In the genomic region with DNA sequence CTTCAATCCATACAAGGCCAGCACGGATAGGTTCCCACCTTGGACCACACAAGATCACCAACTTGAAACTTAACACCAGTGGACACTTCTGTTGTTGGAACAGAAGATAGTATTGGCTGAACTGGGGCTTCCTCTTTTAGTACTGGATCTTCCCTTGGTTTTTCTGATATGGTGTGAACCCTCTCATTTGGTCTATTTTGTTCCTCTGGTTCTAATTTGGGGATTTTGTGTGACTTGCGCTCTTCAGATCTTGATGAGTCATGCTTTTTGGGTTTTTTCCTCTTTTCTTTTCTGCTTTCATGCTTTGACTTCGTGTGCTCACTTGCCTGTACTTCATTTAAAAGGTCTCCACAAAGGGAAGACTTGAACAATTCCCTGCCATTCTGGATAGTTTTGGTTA, we compare ENCODE assay signal across 10 cellular contexts. TPM values are rescaled to one million over a fixed set of nuclear protein-coding genes. Genes with fewer than 3 reads are reported as not detected.
DNase-seq lines count a peak whose midpoint lies in the region; ATAC-seq, FAIRE-seq and TF ChIP-seq lines count a peak whose summit lies in the region.
"Had no signal": no experiment of that assay in that cellular context is flagged by ENCODE, and none has a peak within 500 bp of the region (broad histone marks: within the 10 kb centered on the region; RNA-seq: fewer than 3 reads in every experiment).

No MANE protein-coding gene starts in this region.

- TF ChIP-seq CTCF in Calu3 (IDR thresholded peaks at IDR 0.05; ENCODE audit: unreplicated experiment): no peak
- no peak for TF ChIP-seq CTCF in NB4 (IDR thresholded peaks at IDR 0.05; ENCODE audit: low read depth, low read length)
- TF ChIP-seq CTCF in GM12878 (IDR thresholded peaks at IDR 0.05 in 2 of 3, conservative IDR thresholded peaks at IDR 0.05 in 1 of 3; ENCODE audit: control insufficient read depth in 2 of 3, extremely low read depth in 1 of 3, insufficient read depth in 1 of 3, low read depth in 3 of 3, low read length in 3 of 3): no peak

- SMC1A ChIA-PET in GM12878 (lab: Charles Lee; ENCODE audit: uncharacterized antibody, unreplicated experiment): no interaction called here

- H3K4me3 ChIP-seq in NB4 (ENCODE audit: low read depth, low read length): no peak overlapping the region
- H3K4me3 ChIP-seq in GM12878: no peak overlapping the region

- FAIRE-seq in GM12878 (lab: Jason Lieb, UNC): peak; percentile 75

- H3K79me2 ChIP-seq in GM12878 (ENCODE audit: control insufficient read depth, insufficient read depth, low read length): no peaks in the 10 kb centered on the region

- intact Hi-C loops in Calu3 (cut with micrococcal nuclease; ENCODE audit: unreplicated experiment): no loop called here
- intact Hi-C loops in GM12878 (cut with micrococcal nuclease; ENCODE audit: unreplicated experiment): no loop called here

- H3K9ac ChIP-seq in GM12878 (ENCODE audit: control insufficient read depth, insufficient read depth, low read length): no peak overlapping the region

- 33% methylated on average over 3 of the region's 3 CpGs for WGBS in GM12878 (ENCODE audit: insufficient coverage, insufficient replicate concordance, low lambda C conversion rate, missing lambda C conversion rate)

- H3K36me3 ChIP-seq in GM12878 (ENCODE audit: control insufficient read depth in 2 of 2, insufficient read depth in 2 of 2, low read length in 1 of 2): no peaks in the 10 kb centered on the region

- H3K27ac Mint-ChIP-seq in Calu3 (ENCODE audit: unreplicated experiment): no peak overlapping the region

- peak; percentile 22 for ATAC-seq in GM12878

- in situ Hi-C loops in GM12878 (cut with MboI): no loop called here

- TF ChIP-seq POLR2A in NB4 (IDR thresholded peaks at IDR 0.05; ENCODE audit: extremely low read depth, insufficient read length): no peak
- no peak for TF ChIP-seq POLR2A in GM12878 (IDR thresholded peaks at IDR 0.05; ENCODE audit: low read depth, low read length)

- no TSS peak for BruUV-seq in Calu3 (replicated peaks; lab: Mats Ljungman, UMichigan)
- BruUV-seq in GM12878 (replicated peaks; lab: Mats Ljungman, UMichigan): no TSS peak

- peaks cover 18% of the 10 kb centered on the region for H3K36me3 Mint-ChIP-seq in Calu3 (ENCODE audit: insufficient read depth, unreplicated experiment)

- no peak for TF ChIP-seq RAD21 in GM12878 (IDR thresholded peaks at IDR 0.05; ENCODE audit: insufficient read depth, low read depth, low read length)

- RAD21 ChIA-PET in GM12878 (lab: Charles Lee; ENCODE audit: unreplicated experiment): no interaction called here

- H2AFZ ChIP-seq in GM12878 (ENCODE audit: control insufficient read depth, low read depth, low read length): peak overlapping the region; percentile 15; the same call in 1 of the 2 replicates

- peaks cover 58% of the 10 kb centered on the region for H3K27me3 Mint-ChIP-seq in Calu3 (ENCODE audit: unreplicated experiment)

- CTCF ChIA-PET in Calu3 (lab: Charles Lee) (no interaction called here), GM12878 (lab: Yijun Ruan, JAX) (interaction anchor here (1.1 kb wide), 1 partner anchor 41 kb away, joined by 3 read pairs; no protein-coding TSS in a partner anchor)

- TF ChIP-seq EP300 in GM12878 (IDR thresholded peaks at IDR 0.05; ENCODE audit: borderline replicate concordance in 1 of 2, control insufficient read depth in 1 of 2, low read depth in 2 of 2, low read length in 2 of 2): no peak

- H3K27ac ChIP-seq in GM12878 (ENCODE audit: control insufficient read depth, insufficient read depth): no peak overlapping the region

- H3K4me1 Mint-ChIP-seq in Calu3 (ENCODE audit: low read depth, unreplicated experiment): peaks cover 20% of the 10 kb centered on the region

- H3K4me1 ChIP-seq in GM12878 (ENCODE audit: control insufficient read depth, insufficient read depth, low read length): peaks cover 10% of the 10 kb centered on the region

- DNase-seq in Calu3 (no peak), NB4 (ENCODE audit: low read depth) (peak; percentile 33), GM12878 (ENCODE audit: low read depth, low spot score) (no peak), pons (ENCODE audit: low spot score) (peak; percentile 61), NCI-H82 (lab: John Stamatoyannopoulos, UW) (no peak), NCI-H1694 (lab: John Stamatoyannopoulos, UW) (no peak), NCI-H2081 (lab: John Stamatoyannopoulos, UW) (no peak)
- no peak for DNase-seq in stimulated activated CD4-positive, alpha-beta T cell treated with anti-CD3 and anti-CD28 coated beads, Interleukin-1b, Interleukin-23, amount 100 ng/mL, for 48 hours
- DNase-seq: NCI-H1417 treated with DMSO at 0.1 percent for 48 hours, psoas muscle had no signal

- H3K4me2 ChIP-seq in GM12878 (ENCODE audit: control insufficient read depth, insufficient read depth): no peak overlapping the region; the same call in 1 of the 2 replicates

- POLR2A ChIA-PET in GM12878 (lab: Charles Lee): no interaction called here

- peaks cover 2 to 3% of the 10 kb centered on the region in 2 experiments; a peak in 3 of 4 replicates for H3K27me3 ChIP-seq in GM12878 (replicated peaks in 1 of 2; ENCODE audit: control insufficient read depth in 2 of 2, insufficient read depth in 2 of 2, low read length in 1 of 2)

- no peaks in the 10 kb centered on the region for H3K9me3 ChIP-seq in GM12878 (replicated peaks; ENCODE audit: control insufficient read depth, insufficient read depth, low read length)
- H3K9me3 ChIP-seq: psoas muscle had no signal

- H3K4me3 Mint-ChIP-seq in Calu3 (ENCODE audit: low read depth, unreplicated experiment): peak overlapping the region; percentile 80

- H3K9me3 Mint-ChIP-seq in Calu3 (ENCODE audit: low read depth, unreplicated experiment): peaks cover 3% of the 10 kb centered on the region

- H4K20me1 ChIP-seq in GM12878 (ENCODE audit: control insufficient read depth, insufficient read depth): no peaks in the 10 kb centered on the region

TF ChIP-seq in GM12878, 131 proteins besides CTCF, POLR2A, EP300 and RAD21 (continues in another document):
- TF ChIP-seq RAD51 (IDR thresholded peaks at IDR 0.05) (no peak), BCL11A (IDR thresholded peaks at IDR 0.05; ENCODE audit: low read depth, low read length) (no peak), IKZF2 (IDR thresholded peaks at IDR 0.05) (peak; percentile 31 to 34; a peak in 1 of 4 replicates), SPI1 (IDR thresholded peaks at IDR 0.05; ENCODE audit: borderline replicate concordance, insufficient read depth, low read depth, low read length) (peak; percentile 72; the same call in 1 of the 2 replicates), SMAD5 (IDR thresholded peaks at IDR 0.05; ENCODE audit: low read depth) (no peak)

RNA-seq across cellular contexts. Expression of a gene that starts 39.0 kb away (rescaled TPM):
- total RNA-seq in Calu3 (2022) (not detected in 2 replicates), GM12878 (2014; rRNA removed) (not detected in 2 replicates), GM12878 (2014; rRNA removed; fragmentation: Illumina TruSeq; extraction: Trizol) (not detected in 2 replicates), GM12878 (2021) (not detected in 2 replicates)
- not detected in 2 replicates for total RNA-seq in GM12878 (2013; cell fraction: nucleolus; rRNA removed)
- not detected for polyA plus RNA-seq in GM12878 (2011; ENCODE audit: low read depth)
- polyA plus RNA-seq in GM12878 (2011; rRNA removed) (not detected in 2 replicates), GM12878 (2014; fragmentation: Illumina TruSeq; extraction: Trizol) (not detected in 2 replicates), GM12878 (2014; fragmentation: Nextera tagmentation; extraction: Ambion mirVana) (not detected), GM12878 (2014; rRNA removed) (not detected in 2 replicates), GM12878 (2016; fragmentation: Nextera tagmentation; extraction: Ambion mirVana) (not detected)
- polyA plus RNA-seq in GM12878 (2011; cell fraction: cytosol; rRNA removed): not detected in 2 replicates
- polyA plus RNA-seq in GM12878 (2011; cell fraction: nucleus; rRNA removed): not detected in 2 replicates
- not detected in 2 replicates for polyA plus RNA-seq in GM12878 (2012)
- polyA minus RNA-seq in GM12878 (2011; rRNA and poly(A)+ RNA removed): not detected in 2 replicates
- not detected in 2 replicates for polyA minus RNA-seq in GM12878 (2011; cell fraction: cytosol; rRNA and poly(A)+ RNA removed)
- polyA minus RNA-seq in GM12878 (2011; cell fraction: nucleus; rRNA and poly(A)+ RNA removed): not detected in 2 replicates
- total RNA-seq: psoas muscle had no signal
- polyA plus RNA-seq: psoas muscle had no signal

RNA-seq across cellular contexts. Expression of a gene that starts 57.9 kb away (rescaled TPM):
- not detected in 2 replicates for total RNA-seq in Calu3 (2022)
- total RNA-seq in GM12878 (2013; cell fraction: nucleolus; rRNA removed): 6.1 and 6.4 TPM in 2 replicates
- total RNA-seq in GM12878 (2014; rRNA removed): 0.34 and 0.60 TPM in 2 replicates
- 0.37 and 0.85 TPM in 2 replicates for total RNA-seq in GM12878 (2014; rRNA removed; fragmentation: Illumina TruSeq; extraction: Trizol)
- 0.46 and 0.53 TPM in 2 replicates for total RNA-seq in GM12878 (2021)
- 0.70 TPM for polyA plus RNA-seq in GM12878 (2011; ENCODE audit: low read depth)
- polyA plus RNA-seq in GM12878 (2011; rRNA removed): 7.5 and 9.4 TPM in 2 replicates
- 10.4 TPM in 2 replicates for polyA plus RNA-seq in GM12878 (2011; cell fraction: cytosol; rRNA removed)
- polyA plus RNA-seq in GM12878 (2011; cell fraction: nucleus; rRNA removed): 4.8 and 5.3 TPM in 2 replicates
- 0.99 and 1.8 TPM in 2 replicates for polyA plus RNA-seq in GM12878 (2012)
- polyA plus RNA-seq in GM12878 (2014; fragmentation: Illumina TruSeq; extraction: Trizol): 0.63 and 1.1 TPM in 2 replicates
- under 1 TPM; 0.19 to 0.24 TPM for polyA plus RNA-seq in GM12878 (2014; fragmentation: Nextera tagmentation; extraction: Ambion mirVana)
- polyA plus RNA-seq in GM12878 (2014; rRNA removed): 0.44 and 0.45 TPM in 2 replicates
- polyA plus RNA-seq in GM12878 (2016; fragmentation: Nextera tagmentation; extraction: Ambion mirVana): under 1 TPM; 0.25 to 0.72 TPM
- 4.9 and 8.7 TPM in 2 replicates for polyA minus RNA-seq in GM12878 (2011; rRNA and poly(A)+ RNA removed)
- 3.6 and 5.6 TPM in 2 replicates for polyA minus RNA-seq in GM12878 (2011; cell fraction: cytosol; rRNA and poly(A)+ RNA removed)
- 5.8 and 6.8 TPM in 2 replicates for polyA minus RNA-seq in GM12878 (2011; cell fraction: nucleus; rRNA and poly(A)+ RNA removed)

RNA-seq across cellular contexts. Expression of a gene that starts 59.2 kb away (rescaled TPM):
- total RNA-seq in Calu3 (2022) (80.3 and 81.9 TPM in 2 replicates), GM12878 (2014; rRNA removed) (4.1 and 4.8 TPM in 2 replicates), GM12878 (2014; rRNA removed; fragmentation: Illumina TruSeq; extraction: Trizol) (4.0 and 4.1 TPM in 2 replicates), GM12878 (2021) (4.6 and 5.3 TPM in 2 replicates)
- 24.3 and 30.1 TPM in 2 replicates for total RNA-seq in GM12878 (2013; cell fraction: nucleolus; rRNA removed)
- 5.4 TPM for polyA plus RNA-seq in GM12878 (2011; ENCODE audit: low read depth)
- polyA plus RNA-seq in GM12878 (2011; rRNA removed) (12.1 and 14.7 TPM in 2 replicates), GM12878 (2014; fragmentation: Illumina TruSeq; extraction: Trizol) (3.7 and 4.6 TPM in 2 replicates), GM12878 (2014; fragmentation: Nextera tagmentation; extraction: Ambion mirVana) (1 to 10 TPM; 1.5 to 2.1 TPM), GM12878 (2014; rRNA removed) (3.5 and 4.2 TPM in 2 replicates), GM12878 (2016; fragmentation: Nextera tagmentation; extraction: Ambion mirVana) (1 to 10 TPM; 3.0 TPM)
- 12.1 and 12.2 TPM in 2 replicates for polyA plus RNA-seq in GM12878 (2011; cell fraction: cytosol; rRNA removed)
- 13.0 and 23.1 TPM in 2 replicates for polyA plus RNA-seq in GM12878 (2011; cell fraction: nucleus; rRNA removed)
- 8.2 and 11.0 TPM in 2 replicates for polyA plus RNA-seq in GM12878 (2012)
- 7.7 and 14.5 TPM in 2 replicates for polyA minus RNA-seq in GM12878 (2011; rRNA and poly(A)+ RNA removed)
- 5.2 and 5.6 TPM in 2 replicates for polyA minus RNA-seq in GM12878 (2011; cell fraction: cytosol; rRNA and poly(A)+ RNA removed)
- 5.7 and 8.9 TPM in 2 replicates for polyA minus RNA-seq in GM12878 (2011; cell fraction: nucleus; rRNA and poly(A)+ RNA removed)

Comparison
In these comparisons a context has a peak if more than half of its experiments do, and no peak if none do; other contexts are left out.
1. DNase-seq: peak in NB4 (single experiment) and pons (single experiment); none in Calu3 (single experiment), GM12878 (single experiment), NCI-H82 (single experiment), NCI-H1694 (single experiment), NCI-H2081 (0 of 2) and stimulated activated CD4-positive, alpha-beta T cell treated with anti-CD3 and anti-CD28 coated beads, Interleukin-1b, Interleukin-23, amount 100 ng/mL, for 48 hours (single experiment).